ENCODE assay signal across 9 cellular contexts in genomic region chr11:117071344-117071787, GRCh38. TPM values are rescaled to one million over a fixed set of nuclear protein-coding genes. Genes with fewer than 3 reads are reported as not detected.
DNase-seq lines count a peak whose midpoint lies in the region; ATAC-seq and TF ChIP-seq lines count a peak whose summit lies in the region.
"Had no signal": no experiment of that assay in that cellular context is flagged by ENCODE, and none has a peak within 500 bp of the region (broad histone marks: within the 10 kb centered on the region; RNA-seq: fewer than 3 reads in every experiment).

No MANE protein-coding gene starts in this region.

- H3K4me3 ChIP-seq in upper lobe of right lung, result no peak overlapping the region
- no peak overlapping the region for H3K4me3 ChIP-seq in vagina

- H3K4me1 ChIP-seq in upper lobe of right lung (peaks cover 35% of the 10 kb centered on the region), vagina (peaks cover 40% of the 10 kb centered on the region)

- H3K27ac ChIP-seq in upper lobe of right lung (no peak overlapping the region), vagina (no peak overlapping the region)

- no peaks in the 10 kb centered on the region for H3K9me3 ChIP-seq in upper lobe of right lung
- no peaks in the 10 kb centered on the region for H3K9me3 ChIP-seq in vagina

- H3K36me3 ChIP-seq in upper lobe of right lung (no peaks in the 10 kb centered on the region), vagina (no peaks in the 10 kb centered on the region)

- intact Hi-C loops in Right ventricle myocardium inferior (cut with DNase I) (no loop called here), cardiac septum (cut with DNase I) (no loop called here), upper lobe of right lung (cut with DNase I) (no loop called here), vagina (cut with DNase I) (no loop called here)

- ATAC-seq in Right ventricle myocardium inferior, result peak; percentile 54
- peak; percentile 31 for ATAC-seq in upper lobe of right lung
- ATAC-seq: T-cell had no signal

- no peak for DNase-seq in Right ventricle myocardium inferior (ENCODE audit: missing footprints)
- DNase-seq in cardiac septum (ENCODE audit: low spot score), result no peak
- peak; percentile 71 for DNase-seq in astrocyte of the hippocampus (ENCODE audit: low read depth, low spot score)
- DNase-seq in left kidney (ENCODE audit: low read depth, low spot score), result peak; percentile 44
- DNase-seq in upper lobe of right lung, result no peak
- no peak for DNase-seq in vagina (ENCODE audit: extremely low spot score in 2 of 2)
- DNase-seq in NCI-H526 (lab: John Stamatoyannopoulos, UW), result no peak
- DNase-seq in NCI-H128 (lab: John Stamatoyannopoulos, UW; ENCODE audit: unreplicated experiment), result no peak
- DNase-seq: T-cell had no signal

- no peaks in the 10 kb centered on the region for H3K27me3 ChIP-seq in upper lobe of right lung
- H3K27me3 ChIP-seq in vagina, result no peaks in the 10 kb centered on the region

- TF ChIP-seq CTCF in upper lobe of right lung (IDR thresholded peaks at IDR 0.05), result no peak
- TF ChIP-seq CTCF in vagina (IDR thresholded peaks at IDR 0.05), result no peak

- no peak for TF ChIP-seq POLR2A in vagina (IDR thresholded peaks at IDR 0.05)

RNA-seq across cellular contexts. Expression of gene SIK3, which starts 26.9 kb away (rescaled TPM):
- 28.7 TPM for total RNA-seq in Right ventricle myocardium inferior
- 47.4 TPM for total RNA-seq in cardiac septum
- total RNA-seq in upper lobe of right lung, result 37.1 TPM
- total RNA-seq in vagina, result 39.0 TPM

Comparison
In these comparisons a context has a peak if more than half of its experiments do, and no peak if none do; other contexts are left out.
1. DNase-seq: peak in astrocyte of the hippocampus (single experiment) and left kidney (single experiment); none in Right ventricle myocardium inferior (single experiment), cardiac septum (single experiment), upper lobe of right lung (single experiment), vagina (0 of 2), NCI-H526 (0 of 2) and NCI-H128 (single experiment).